Comparison of ENCODE assay signal across 27 cellular contexts in genomic region chr10:42938351-42938750, GRCh38.
DNase-seq lines count a peak whose midpoint lies in the region; ATAC-seq, FAIRE-seq and TF ChIP-seq lines count a peak whose summit lies in the region.
"Had no signal": no experiment of that assay in that cellular context is flagged by ENCODE, and none has a peak within 500 bp of the region (broad histone marks: within the 10 kb centered on the region; RNA-seq: fewer than 3 reads in every experiment).

No MANE protein-coding gene starts in this region.

- DNase-seq in right atrium auricular region (ENCODE audit: low spot score): peak; percentile 50
- no peak for DNase-seq in Right ventricle myocardium inferior (ENCODE audit: missing footprints)
- DNase-seq in astrocyte (ENCODE audit: low read depth): no peak
- peak; percentile 86 for DNase-seq in mesenteric fat pad (ENCODE audit: low spot score)
- DNase-seq in type B pancreatic cell (ENCODE audit: extremely low spot score, unreplicated experiment): peak; percentile 52
- DNase-seq in MCF 10A (ENCODE audit: unreplicated experiment): no peak
- DNase-seq in HT-29 (ENCODE audit: low spot score): no peak
- DNase-seq: HFFc6, IMR-90, MV-4-11, NCI-H1105 treated with DMSO at 0.1 percent for 48 hours, NCI-H1694, NCI-H2081, NCI-H2171, NCI-H345, NCI-H524 treated with DMSO at 0.1 percent for 48 hours, NCI-H82, SJCRH30 had no signal

- H2AFZ ChIP-seq in astrocyte (ENCODE audit: low read depth, low read length): no peak overlapping the region

- H3K4me3 ChIP-seq in right atrium auricular region (no peak overlapping the region), astrocyte (ENCODE audit: insufficient read depth, low read depth, low read length) (no peak overlapping the region)
- H3K4me3 ChIP-seq: SJCRH30 had no signal

- H3K9me3 ChIP-seq in right atrium auricular region: no peaks in the 10 kb centered on the region
- no peaks in the 10 kb centered on the region for H3K9me3 ChIP-seq in astrocyte (ENCODE audit: insufficient read depth, low read depth, low read length)
- H3K9me3 ChIP-seq: SJCRH30 had no signal

- POLR2A ChIA-PET in MCF 10A (lab: Yijun Ruan, JAX): no interaction called here

- H3K36me3 Mint-ChIP-seq in astrocyte (ENCODE audit: low read depth, unreplicated experiment) (no peaks in the 10 kb centered on the region), type B pancreatic cell (no peaks in the 10 kb centered on the region), MCF 10A (ENCODE audit: insufficient read depth, unreplicated experiment) (peaks cover 4% of the 10 kb centered on the region)
- H3K36me3 Mint-ChIP-seq in activated T-helper 17 cell treated with anti-CD3 and anti-CD28 coated beads, Interleukin-2, amount 50 U/mL, for 72 hours (ENCODE audit: low read depth): no peaks in the 10 kb centered on the region

- no peak overlapping the region for H3K4me2 ChIP-seq in astrocyte (ENCODE audit: low read length)
- H3K4me2 ChIP-seq: KMS-11 had no signal

- no peak overlapping the region for H3K9ac ChIP-seq in astrocyte (ENCODE audit: low read length)
- H3K9ac ChIP-seq: KMS-11 had no signal

- intact Hi-C loops in Right ventricle myocardium inferior (cut with DNase I): no loop called here
- intact Hi-C loops in MCF 10A (cut with micrococcal nuclease): no loop called here

- no TSS peak for BruUV-seq in MCF 10A (replicated peaks; lab: Mats Ljungman, UMichigan)

- peak overlapping the region; percentile 53 for H3K27ac Mint-ChIP-seq in astrocyte (ENCODE audit: unreplicated experiment)
- no peak overlapping the region for H3K27ac Mint-ChIP-seq in type B pancreatic cell
- no peak overlapping the region for H3K27ac Mint-ChIP-seq in MCF 10A (ENCODE audit: low read depth, unreplicated experiment)
- H3K27ac Mint-ChIP-seq in activated T-helper 17 cell treated with anti-CD3 and anti-CD28 coated beads, Interleukin-2, amount 50 U/mL, for 72 hours: no peak overlapping the region
- H3K27ac Mint-ChIP-seq: CD14-positive monocyte, HFFc6 had no signal

- H3K27me3 Mint-ChIP-seq in astrocyte (ENCODE audit: low read depth, unreplicated experiment) (peaks cover 75% of the 10 kb centered on the region), type B pancreatic cell (peaks cover 38% of the 10 kb centered on the region), MCF 10A (ENCODE audit: insufficient read depth, unreplicated experiment) (no peaks in the 10 kb centered on the region)
- H3K27me3 Mint-ChIP-seq in activated T-helper 17 cell treated with anti-CD3 and anti-CD28 coated beads, Interleukin-2, amount 50 U/mL, for 72 hours: peaks cover 32% of the 10 kb centered on the region

- H3K4me1 ChIP-seq in right atrium auricular region: peaks cover 0 to 5% of the 10 kb centered on the region in 2 donors
- no peaks in the 10 kb centered on the region for H3K4me1 ChIP-seq in astrocyte (ENCODE audit: insufficient read depth, low read length)
- H3K4me1 ChIP-seq: SJCRH30 had no signal

- H3K27me3 ChIP-seq in right atrium auricular region (peaks cover 0 to 2% of the 10 kb centered on the region in 2 donors), astrocyte (ENCODE audit: insufficient read depth, low read length) (peaks cover 4% of the 10 kb centered on the region)
- H3K27me3 ChIP-seq: SJCRH30 had no signal

- no peaks in the 10 kb centered on the region for H4K20me1 ChIP-seq in astrocyte (ENCODE audit: insufficient read depth, low read length)

- CTCF ChIA-PET in MCF 10A (lab: Yijun Ruan, JAX): interaction anchor here (0.7 kb wide), 1 partner anchor 25 kb away, joined by 5 read pairs; no protein-coding TSS in a partner anchor

- TF ChIP-seq CTCF in right atrium auricular region (IDR thresholded peaks at IDR 0.05) (no peak), astrocyte (IDR thresholded peaks at IDR 0.05; ENCODE audit: insufficient read depth, low read depth, low read length) (no peak), type B pancreatic cell (conservative IDR thresholded peaks at IDR 0.05) (no peak), MCF 10A (IDR thresholded peaks at IDR 0.05; ENCODE audit: unreplicated experiment) (no peak)

- no peak for ATAC-seq in Right ventricle myocardium inferior
- no peak for ATAC-seq in activated T-helper 17 cell treated with anti-CD3 and anti-CD28 coated beads, Interleukin-2, amount 50 U/mL, for 72 hours (replicated peaks)
- ATAC-seq: Panc1 had no signal

- H3K4me1 Mint-ChIP-seq in astrocyte (ENCODE audit: low read depth, unreplicated experiment) (no peaks in the 10 kb centered on the region), type B pancreatic cell (ENCODE audit: unreplicated experiment) (peaks cover 9% of the 10 kb centered on the region), MCF 10A (ENCODE audit: insufficient read depth, unreplicated experiment) (no peaks in the 10 kb centered on the region)
- H3K4me1 Mint-ChIP-seq in activated T-helper 17 cell treated with anti-CD3 and anti-CD28 coated beads, Interleukin-2, amount 50 U/mL, for 72 hours: no peaks in the 10 kb centered on the region

- H3K36me3 ChIP-seq in right atrium auricular region: no peaks in the 10 kb centered on the region
- no peaks in the 10 kb centered on the region for H3K36me3 ChIP-seq in astrocyte (ENCODE audit: insufficient read depth, low read length)
- H3K36me3 ChIP-seq: SJCRH30 had no signal

- H3K4me3 Mint-ChIP-seq in astrocyte (ENCODE audit: unreplicated experiment) (no peak overlapping the region), type B pancreatic cell (no peak overlapping the region), MCF 10A (ENCODE audit: unreplicated experiment) (no peak overlapping the region)
- no peak overlapping the region for H3K4me3 Mint-ChIP-seq in activated T-helper 17 cell treated with anti-CD3 and anti-CD28 coated beads, Interleukin-2, amount 50 U/mL, for 72 hours
- H3K4me3 Mint-ChIP-seq: CD14-positive monocyte, HFFc6 had no signal

- H3K79me2 ChIP-seq in astrocyte (ENCODE audit: insufficient read depth, low read length): no peaks in the 10 kb centered on the region

- FAIRE-seq in astrocyte (lab: Jason Lieb, UNC): no peak
- FAIRE-seq: A204.1, G401.6, GM19239, H1, HTR-8/SVneo had no signal

- H3K9me3 Mint-ChIP-seq in astrocyte (ENCODE audit: unreplicated experiment) (peaks cover 2% of the 10 kb centered on the region), type B pancreatic cell (no peaks in the 10 kb centered on the region), MCF 10A (ENCODE audit: unreplicated experiment) (peaks cover 14% of the 10 kb centered on the region)
- no peaks in the 10 kb centered on the region for H3K9me3 Mint-ChIP-seq in activated T-helper 17 cell treated with anti-CD3 and anti-CD28 coated beads, Interleukin-2, amount 50 U/mL, for 72 hours
- H3K9me3 Mint-ChIP-seq: HFFc6 had no signal

- H3K27ac ChIP-seq in right atrium auricular region: no peak overlapping the region
- H3K27ac ChIP-seq in astrocyte (ENCODE audit: low read depth, low read length): no peak overlapping the region
- H3K27ac ChIP-seq: KMS-11, SJCRH30 had no signal

Comparison
In these comparisons a context has a peak if more than half of its experiments do, and no peak if none do; other contexts are left out.
1. DNase-seq: peak in right atrium auricular region (single experiment), mesenteric fat pad (single experiment) and type B pancreatic cell (single experiment); none in Right ventricle myocardium inferior (single experiment), astrocyte (single experiment), MCF 10A (single experiment) and HT-29 (single experiment).